In the genomic region with DNA sequence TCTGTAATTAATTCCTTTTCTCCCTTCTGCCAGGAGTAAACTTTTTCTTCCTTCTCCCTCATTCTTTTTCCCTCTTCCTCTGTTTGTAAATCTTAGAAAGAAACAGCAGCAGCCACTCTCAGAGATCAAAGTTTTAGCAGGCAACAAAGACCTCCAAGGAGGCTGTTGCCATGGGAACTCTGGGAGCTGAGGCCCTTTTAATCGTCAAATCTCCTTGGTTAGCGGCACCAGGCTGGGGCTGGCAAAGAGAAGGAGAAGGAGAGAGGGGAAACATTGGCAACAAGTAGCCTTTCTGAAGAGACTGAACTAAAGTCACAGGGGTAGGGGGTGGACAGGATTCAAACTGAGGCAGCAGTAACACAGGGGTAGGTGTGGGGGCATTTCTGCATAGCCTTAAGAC, we compare ENCODE assay signal across 28 cellular contexts. TPM values are rescaled to one million over a fixed set of nuclear protein-coding genes. Genes with fewer than 3 reads are reported as not detected.
A peak's percentile ranks its signal among the peaks of the same experiment; 100 is the strongest.
DNase-seq lines count a peak whose midpoint lies in the region; ATAC-seq and TF ChIP-seq lines count a peak whose summit lies in the region.
"Had no signal": no experiment of that assay in that cellular context is flagged by ENCODE, and none has a peak within 500 bp of the region (broad histone marks: within the 10 kb centered on the region; RNA-seq: fewer than 3 reads in every experiment).

No MANE protein-coding gene starts in this region.

- TF ChIP-seq CTCF in esophagus muscularis mucosa (IDR thresholded peaks at IDR 0.05): no peak
- no peak for TF ChIP-seq CTCF in nephron (IDR thresholded peaks at IDR 0.05; ENCODE audit: unreplicated experiment in 3 of 3)
- TF ChIP-seq CTCF in mucosa of descending colon (IDR thresholded peaks at IDR 0.05): no peak

- intact Hi-C loops in esophagus muscularis mucosa (cut with DNase I): no loop called here
- intact Hi-C loops in mucosa of descending colon (cut with DNase I, micrococcal nuclease): no loop called here

- H3K27me3 Mint-ChIP-seq in nephron (ENCODE audit: low read depth): peaks cover 9% of the 10 kb centered on the region

- no peak for TF ChIP-seq POLR2A in esophagus muscularis mucosa (IDR thresholded peaks at IDR 0.05; ENCODE audit: low read depth)

- no peak overlapping the region for H3K27ac ChIP-seq in esophagus muscularis mucosa (replicated peaks in 1 of 4)
- H3K27ac ChIP-seq: neutrophil, psoas muscle, SJCRH30, transverse colon had no signal

- H3K27me3 ChIP-seq in esophagus muscularis mucosa: no peaks in the 10 kb centered on the region
- H3K27me3 ChIP-seq: SJCRH30 had no signal

- H3K4me1 ChIP-seq in esophagus muscularis mucosa (peaks cover 17 to 51% (median 43%) of the 10 kb centered on the region in 4 donors), mucosa of descending colon (ENCODE audit: low read depth) (no peaks in the 10 kb centered on the region)
- H3K4me1 ChIP-seq: psoas muscle had no signal

- peaks cover 50% of the 10 kb centered on the region for H3K4me1 Mint-ChIP-seq in nephron

- no peak for ATAC-seq in mucosa of descending colon
- ATAC-seq in GM21367 (IDR thresholded peaks at IDR 0.05; ENCODE audit: unreplicated experiment): no peak
- ATAC-seq: activated naive CD4-positive, alpha-beta T cell treated with anti-CD3 and anti-CD28 coated beads, Interleukin-2, amount 50 U/mL, for 72 hours; activated T-helper 17 cell treated with anti-CD3 and anti-CD28 coated beads, Interleukin-2, amount 50 U/mL, for 72 hours; left cardiac atrium; psoas muscle; T-cell had no signal

- H3K36me3 ChIP-seq in esophagus muscularis mucosa (no peaks in the 10 kb centered on the region), mucosa of descending colon (ENCODE audit: low read depth) (no peaks in the 10 kb centered on the region)
- H3K36me3 ChIP-seq: neutrophil, SJCRH30, transverse colon had no signal

- H3K4me3 ChIP-seq in esophagus muscularis mucosa (no peak overlapping the region), mucosa of descending colon (no peak overlapping the region)
- H3K4me3 ChIP-seq: psoas muscle, SJCRH30, transverse colon had no signal

- no peak overlapping the region for H3K4me3 Mint-ChIP-seq in nephron
- H3K4me3 Mint-ChIP-seq: activated T-helper 17 cell treated with anti-CD3 and anti-CD28 coated beads, Interleukin-2, amount 50 U/mL, for 72 hours; B cell; central memory CD8-positive, alpha-beta T cell; HFFc6; T-cell had no signal

- H3K9me3 Mint-ChIP-seq in nephron: no peaks in the 10 kb centered on the region
- H3K9me3 Mint-ChIP-seq: activated naive CD4-positive, alpha-beta T cell treated with anti-CD3 and anti-CD28 coated beads, Interleukin-2, amount 50 U/mL, for 72 hours; activated T-helper 17 cell treated with anti-CD3 and anti-CD28 coated beads, Interleukin-2, amount 50 U/mL, for 72 hours; central memory CD8-positive, alpha-beta T cell; HFFc6; T-cell had no signal

- peak overlapping the region; percentile 46 to 70 (median 57) for H3K27ac Mint-ChIP-seq in nephron
- H3K27ac Mint-ChIP-seq: activated naive CD4-positive, alpha-beta T cell treated with anti-CD3 and anti-CD28 coated beads, Interleukin-2, amount 50 U/mL, for 72 hours; activated T-helper 17 cell treated with anti-CD3 and anti-CD28 coated beads, Interleukin-2, amount 50 U/mL, for 72 hours; B cell; HFFc6; T-cell had no signal

- 70% methylated on average over 2 of the region's 2 CpGs for WGBS in esophagus muscularis mucosa

- peak; percentile 70 for DNase-seq in Ammon's horn (ENCODE audit: low spot score)
- DNase-seq in NCI-H2227 (lab: John Stamatoyannopoulos, UW; ENCODE audit: unreplicated experiment): peak; percentile 54
- peak; percentile 88 for DNase-seq in esophagus muscularis mucosa (ENCODE audit: extremely low spot score)
- no peak for DNase-seq in NCI-H2081 (lab: John Stamatoyannopoulos, UW)
- no peak for DNase-seq in mucosa of descending colon
- no peak for DNase-seq in GM03348 (ENCODE audit: low spot score)
- DNase-seq: activated CD4-positive, alpha-beta T cell treated with anti-CD3 and anti-CD28 coated beads, Interleukin-2, amount 50 U/mL, for 48 hours; activated CD8-positive, alpha-beta memory T cell treated with anti-CD3 and anti-CD28 coated beads, Interleukin-2, amount 50 U/mL, for 4 hours; COR-L47; DMS79 treated with DMSO at 0.1 percent for 48 hours; glutamatergic neuron; HFFc6; left cardiac atrium; NCI-H2171; NCI-H526; psoas muscle; SJCRH30; T-cell; transverse colon had no signal

- no peak for TF ChIP-seq EP300 in esophagus muscularis mucosa (IDR thresholded peaks at IDR 0.05)

- H3K9me3 ChIP-seq in esophagus muscularis mucosa (no peaks in the 10 kb centered on the region), mucosa of descending colon (no peaks in the 10 kb centered on the region)
- H3K9me3 ChIP-seq: neutrophil, psoas muscle, SJCRH30, transverse colon had no signal

- no peaks in the 10 kb centered on the region for H3K36me3 Mint-ChIP-seq in nephron (ENCODE audit: low read depth)
- H3K36me3 Mint-ChIP-seq: T-cell had no signal

RNA-seq across cellular contexts. Expression of a gene that starts 25.2 kb away (rescaled TPM):
- total RNA-seq in esophagus muscularis mucosa (10 to 100 TPM in 2 of 4 donors, 1 to 10 TPM in 2; 5.3 to 13.7 (median 9.4) TPM), mucosa of descending colon (1 to 10 TPM in 1 of 3 donors, under 1 TPM in 2; 0.46 to 7.3 (median 0.52) TPM)
- total RNA-seq: B cell, dermis microvascular lymphatic vessel endothelial cell, HFFc6 had no signal

RNA-seq across cellular contexts. Expression of a gene that starts 38.9 kb away (rescaled TPM):
- total RNA-seq in esophagus muscularis mucosa (1 to 10 TPM in 3 of 4 donors, under 1 TPM in 1; 0.83 to 2.3 (median 1.2) TPM), mucosa of descending colon (under 1 TPM in 1 of 3 donors, not detected in 2; 0.92 TPM)
- total RNA-seq: activated naive CD4-positive, alpha-beta T cell treated with anti-CD3 and anti-CD28 coated beads, Interleukin-2, amount 50 U/mL, for 72 hours; activated T-helper 17 cell treated with anti-CD3 and anti-CD28 coated beads, Interleukin-2, amount 50 U/mL, for 72 hours; B cell; dermis microvascular lymphatic vessel endothelial cell; HFFc6; mononuclear cell; psoas muscle; SJCRH30; T-cell; transverse colon had no signal

Comparison
In these comparisons a context has a peak if more than half of its experiments do, and no peak if none do; other contexts are left out.
1. DNase-seq: peak in Ammon's horn (single experiment), NCI-H2227 (single experiment) and esophagus muscularis mucosa (single experiment); none in NCI-H2081 (0 of 2), mucosa of descending colon (0 of 3) and GM03348 (single experiment).